8 cellular contexts compared by ENCODE assay signal in genomic region chr15:96331141-96331941, GRCh38. TPM values are rescaled to one million over a fixed set of nuclear protein-coding genes. Genes with fewer than 3 reads are reported as not detected.
A peak's percentile ranks its signal among the peaks of the same experiment; 100 is the strongest.
DNase-seq lines count a peak whose midpoint lies in the region; ATAC-seq and TF ChIP-seq lines count a peak whose summit lies in the region.

No MANE protein-coding gene starts in this region.

- H3K4me1 Mint-ChIP-seq in activated CD4-positive, alpha-beta memory T cell treated with anti-CD3 and anti-CD28 coated beads for 36 hours (ENCODE audit: low read depth), result peaks cover 19% of the 10 kb centered on the region

- H3K27ac Mint-ChIP-seq in activated CD4-positive, alpha-beta memory T cell treated with anti-CD3 and anti-CD28 coated beads for 36 hours, result peak overlapping the region; percentile 33

- DNase-seq in AG08395 (ENCODE audit: low spot score), result peak; percentile 40
- DNase-seq in H7, result peak; percentile 81
- no peak for DNase-seq in activated CD4-positive, alpha-beta memory T cell treated with anti-CD3 and anti-CD28 coated beads for 36 hours
- no peak for DNase-seq in left ventricle myocardium inferior
- DNase-seq in skeletal muscle cell (ENCODE audit: low read depth), result no peak
- no peak for DNase-seq in GM19238 (ENCODE audit: insufficient read length, low spot score)

- ATAC-seq in GM19397 (IDR thresholded peaks at IDR 0.05; ENCODE audit: unreplicated experiment) (no peak), HG03457 (IDR thresholded peaks at IDR 0.05; ENCODE audit: unreplicated experiment) (no peak)

- CTCF ChIA-PET in activated CD4-positive, alpha-beta memory T cell treated with anti-CD3 and anti-CD28 coated beads for 36 hours (lab: Charles Lee), result interaction anchor here (1.0 kb wide), 1 partner anchor 27 kb away, joined by 3 read pairs; no protein-coding TSS in a partner anchor

- H3K4me3 Mint-ChIP-seq in activated CD4-positive, alpha-beta memory T cell treated with anti-CD3 and anti-CD28 coated beads for 36 hours, result peak overlapping the region; percentile 41

- peaks cover 70% of the 10 kb centered on the region for H3K4me1 ChIP-seq in left ventricle myocardium inferior

- H3K27me3 ChIP-seq in H7 (ENCODE audit: control insufficient read depth, insufficient read depth, low read length) (peaks cover 93% of the 10 kb centered on the region), left ventricle myocardium inferior (ENCODE audit: low read depth) (peaks cover 64% of the 10 kb centered on the region)

- intact Hi-C loops in activated CD4-positive, alpha-beta memory T cell treated with anti-CD3 and anti-CD28 coated beads for 36 hours (cut with micrococcal nuclease), result loop anchor here (2.0 to 5.0 kb wide), 2 partner anchors 25 to 81 kb away; no protein-coding TSS in a partner anchor
- intact Hi-C loops in left ventricle myocardium inferior (cut with micrococcal nuclease), result no loop called here

- POLR2A ChIA-PET in activated CD4-positive, alpha-beta memory T cell treated with anti-CD3 and anti-CD28 coated beads for 36 hours (lab: Charles Lee), result no interaction called here

- H3K27me3 Mint-ChIP-seq in activated CD4-positive, alpha-beta memory T cell treated with anti-CD3 and anti-CD28 coated beads for 36 hours, result peaks cover 81% of the 10 kb centered on the region

- H3K27ac ChIP-seq in left ventricle myocardium inferior (replicated peaks), result peak overlapping the region; percentile 96

- H3K36me3 ChIP-seq in H7 (replicated peaks; ENCODE audit: control insufficient read depth, insufficient read depth, low read length), result no peaks in the 10 kb centered on the region
- H3K36me3 ChIP-seq in left ventricle myocardium inferior, result peaks cover 15% of the 10 kb centered on the region

- H3K9me3 ChIP-seq in left ventricle myocardium inferior (replicated peaks), result no peaks in the 10 kb centered on the region

- H3K9me3 Mint-ChIP-seq in activated CD4-positive, alpha-beta memory T cell treated with anti-CD3 and anti-CD28 coated beads for 36 hours, result no peaks in the 10 kb centered on the region

- H3K4me3 ChIP-seq in H7 (ENCODE audit: insufficient read depth, low read depth, low read length) (peak overlapping the region; percentile 18), left ventricle myocardium inferior (peak overlapping the region; percentile 88), skeletal muscle cell (ENCODE audit: low read depth, low read length) (peak overlapping the region; percentile 93)

- peaks cover 3% of the 10 kb centered on the region for H3K36me3 Mint-ChIP-seq in activated CD4-positive, alpha-beta memory T cell treated with anti-CD3 and anti-CD28 coated beads for 36 hours

- no peak for TF ChIP-seq CTCF in left ventricle myocardium inferior (IDR thresholded peaks at IDR 0.05; ENCODE audit: borderline replicate concordance)

RNA-seq across cellular contexts. Expression of gene NR2F2, which starts 0.8 kb away (rescaled TPM):
- total RNA-seq in H7 (2014; rRNA removed; shearing (Covaris generic)), result 0.17 TPM in 1 of 2 replicates, not detected in the other
- total RNA-seq in activated CD4-positive, alpha-beta memory T cell treated with anti-CD3 and anti-CD28 coated beads for 36 hours, result not detected
- 12.8 TPM for total RNA-seq in left ventricle myocardium inferior

Comparison
In these comparisons a context has a peak if more than half of its experiments do, and no peak if none do; other contexts are left out.
1. DNase-seq: peak in AG08395 (single experiment) and H7 (single experiment); none in activated CD4-positive, alpha-beta memory T cell treated with anti-CD3 and anti-CD28 coated beads for 36 hours (single experiment), left ventricle myocardium inferior (single experiment), skeletal muscle cell (single experiment) and GM19238 (single experiment).
2. H3K4me3 ChIP-seq: peak in every context shown above with its lines; median percentile 93 in skeletal muscle cell; 88 in left ventricle myocardium inferior; 18 in H7.
3. RNA of gene NR2F2, which starts 0.8 kb away (total RNA-seq): 12.8 TPM in left ventricle myocardium inferior (single experiment); 0.17 TPM in H7 and not detected in activated CD4-positive, alpha-beta memory T cell treated with anti-CD3 and anti-CD28 coated beads for 36 hours; every median in the first group is over 10 times any median in the second.